In the genomic region with DNA sequence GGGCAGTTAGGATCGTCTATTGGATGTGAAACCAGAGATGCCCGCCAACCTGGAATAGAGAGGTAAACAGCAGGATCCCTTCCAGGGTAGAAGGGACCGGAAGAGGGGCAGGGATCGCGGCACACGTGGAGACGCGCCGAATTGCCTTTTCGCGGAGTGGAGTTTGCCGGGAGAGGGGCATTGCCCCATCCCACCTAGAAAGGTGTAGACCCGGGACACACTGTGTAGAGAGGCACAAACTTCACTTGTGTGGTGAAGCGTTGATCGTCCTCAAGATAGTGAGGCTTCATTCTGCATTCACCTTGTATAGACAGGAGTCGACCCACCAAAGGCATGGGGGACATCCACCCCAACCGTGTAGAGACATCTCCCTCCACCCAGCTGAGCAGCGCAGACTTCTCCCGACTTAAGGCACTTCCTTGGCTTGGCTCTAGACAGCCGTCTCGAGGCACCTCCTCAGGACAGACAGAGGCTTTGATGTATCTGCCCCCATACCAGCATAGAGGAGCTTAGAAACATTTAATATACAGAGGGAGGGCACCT, we compare ENCODE assay signal across 8 cellular contexts. TPM values are rescaled to one million over a fixed set of nuclear protein-coding genes. Genes with fewer than 3 reads are reported as not detected.
DNase-seq lines count a peak whose midpoint lies in the region; ATAC-seq and TF ChIP-seq lines count a peak whose summit lies in the region.

No MANE protein-coding gene starts in this region.

- peaks cover 23% of the 10 kb centered on the region for H3K36me3 Mint-ChIP-seq in activated B cell treated with CpG ODN at 0.5 μM for 24 hours (ENCODE audit: low read depth)

- H3K4me3 ChIP-seq in rectal smooth muscle tissue (ENCODE audit: low read length), result peak overlapping the region; percentile 73

- ATAC-seq in HG03095 (IDR thresholded peaks at IDR 0.05; ENCODE audit: unreplicated experiment) (peak; percentile 12), activated B cell treated with CpG ODN at 0.5 μM for 24 hours (ENCODE audit: low read depth) (peak; percentile 21)

- DNase-seq in activated effector memory CD4-positive, alpha-beta T cell treated with Interleukin-2 at 50 U/mL for 16 hours, result peak; percentile 2
- DNase-seq in activated effector memory CD4-positive, alpha-beta T cell treated with anti-CD3 and anti-CD28 coated beads, Interleukin-2, amount 50 U/mL, for 16 hours, result no peak
- DNase-seq in activated B cell treated with CpG ODN at 0.5 μM for 24 hours (no peak), globus pallidus (ENCODE audit: low spot score) (peak; percentile 5), retina (no peak), NCI-H1417 (lab: John Stamatoyannopoulos, UW) (no peak)

- peaks cover 43% of the 10 kb centered on the region for H3K4me1 Mint-ChIP-seq in activated B cell treated with CpG ODN at 0.5 μM for 24 hours

- H3K4me1 ChIP-seq in rectal smooth muscle tissue (ENCODE audit: control insufficient read depth, insufficient read depth, low read length), result no peaks in the 10 kb centered on the region

- H3K27ac Mint-ChIP-seq in activated B cell treated with CpG ODN at 0.5 μM for 24 hours, result peak overlapping the region; percentile 93

- no peaks in the 10 kb centered on the region for H3K27me3 ChIP-seq in rectal smooth muscle tissue (ENCODE audit: control insufficient read depth, insufficient read depth, low read length)

- peaks cover 3% of the 10 kb centered on the region for H3K9me3 Mint-ChIP-seq in activated B cell treated with CpG ODN at 0.5 μM for 24 hours

- POLR2A ChIA-PET in activated B cell treated with CpG ODN at 0.5 μM for 24 hours (lab: Charles Lee), result interaction anchor here (0.5 to 3.4 kb wide), 12 partner anchors 90 to 1448 kb away, joined by 3 to 35 read pairs (median 4); a partner anchor contains a TSS

- no peak overlapping the region for H3K27ac ChIP-seq in rectal smooth muscle tissue (ENCODE audit: low read depth, low read length)

- TF ChIP-seq CTCF in activated B cell treated with CpG ODN at 0.5 μM for 24 hours (IDR thresholded peaks at IDR 0.05), result no peak

- CTCF ChIA-PET in activated B cell treated with CpG ODN at 0.5 μM for 24 hours (lab: Charles Lee), result no interaction called here

- H3K9ac ChIP-seq in rectal smooth muscle tissue (ENCODE audit: low read length), result peak overlapping the region; percentile 61

- H3K36me3 ChIP-seq in rectal smooth muscle tissue (ENCODE audit: control insufficient read depth, insufficient read depth, low read length), result no peaks in the 10 kb centered on the region

- peak overlapping the region; percentile 94 for H3K4me3 Mint-ChIP-seq in activated B cell treated with CpG ODN at 0.5 μM for 24 hours

- H3K27me3 Mint-ChIP-seq in activated B cell treated with CpG ODN at 0.5 μM for 24 hours, result no peaks in the 10 kb centered on the region

- intact Hi-C loops in activated B cell treated with CpG ODN at 0.5 μM for 24 hours (cut with micrococcal nuclease), result loop anchor here (1.0 to 10.0 kb wide), 7 partner anchors 90 to 1186 kb away; a partner anchor contains a TSS

RNA-seq across cellular contexts. Expression of a gene that starts 0.4 kb away (rescaled TPM):
- 67.1 and 70.5 TPM in 2 replicates for total RNA-seq in activated B cell treated with CpG ODN at 0.5 μM for 24 hours

RNA-seq across cellular contexts. Expression of a gene that starts 34.4 kb away (rescaled TPM):
- total RNA-seq in activated B cell treated with CpG ODN at 0.5 μM for 24 hours, result not detected in 2 replicates

Comparison
In these comparisons a context has a peak if more than half of its experiments do, and no peak if none do; other contexts are left out.
1. DNase-seq: peak in activated effector memory CD4-positive, alpha-beta T cell treated with Interleukin-2 at 50 U/mL for 16 hours (single experiment) and globus pallidus (single experiment); none in activated effector memory CD4-positive, alpha-beta T cell treated with anti-CD3 and anti-CD28 coated beads, Interleukin-2, amount 50 U/mL, for 16 hours (single experiment), activated B cell treated with CpG ODN at 0.5 μM for 24 hours (single experiment), retina (single experiment) and NCI-H1417 (0 of 3).